Comparison of ENCODE assay signal across 11 cellular contexts in genomic region chr2:218407717-218408116, GRCh38. TPM values are rescaled to one million over a fixed set of nuclear protein-coding genes. Genes with fewer than 3 reads are reported as not detected.
A peak's percentile ranks its signal among the peaks of the same experiment; 100 is the strongest.
DNase-seq lines count a peak whose midpoint lies in the region; ATAC-seq and TF ChIP-seq lines count a peak whose summit lies in the region.
"Had no signal": no experiment of that assay in that cellular context is flagged by ENCODE, and none has a peak within 500 bp of the region (broad histone marks: within the 10 kb centered on the region; RNA-seq: fewer than 3 reads in every experiment).

No MANE protein-coding gene starts in this region.

- no peaks in the 10 kb centered on the region for H3K79me2 ChIP-seq in GM23338 (replicated peaks; ENCODE audit: insufficient read depth)
- H3K79me2 ChIP-seq in OCI-LY7 (ENCODE audit: insufficient read depth, low read depth, low read length) = no peaks in the 10 kb centered on the region
- H3K79me2 ChIP-seq in hepatocyte = peaks cover 4% of the 10 kb centered on the region

- TF ChIP-seq CTCF in GM23338 (conservative IDR thresholded peaks at IDR 0.05; ENCODE audit: low read depth in 2 of 2) (no peak), OCI-LY7 (conservative IDR thresholded peaks at IDR 0.05; ENCODE audit: low read length) (no peak), hepatocyte (IDR thresholded peaks at IDR 0.05; ENCODE audit: poor library complexity) (no peak), coronary artery (IDR thresholded peaks at IDR 0.05) (no peak)

- WGBS in hepatocyte (ENCODE audit: low lambda C conversion rate, missing lambda C conversion rate) = 90% methylated on average over 8 of the region's 8 CpGs

- no peaks in the 10 kb centered on the region for H3K9me3 Mint-ChIP-seq in GM23338
- no peaks in the 10 kb centered on the region for H3K9me3 Mint-ChIP-seq in stimulated activated naive B cell treated with anti-CD40 and anti-IgM and Interleukin-4, amounts not matched to agents 10 μg/mL and 1 μg/mL and 100 μg/mL, for 72 hours
- H3K9me3 Mint-ChIP-seq: memory B cell had no signal

- ATAC-seq in GM23338 (no peak), HG03520 (IDR thresholded peaks at IDR 0.05; ENCODE audit: unreplicated experiment) (no peak)
- ATAC-seq in stimulated activated naive B cell treated with anti-CD40 and anti-IgM and Interleukin-4, amounts not matched to agents 10 μg/mL and 1 μg/mL and 100 μg/mL, for 72 hours (replicated peaks) = no peak

- H3K9me3 ChIP-seq in OCI-LY7 (ENCODE audit: low read length) = no peaks in the 10 kb centered on the region
- H3K9me3 ChIP-seq in hepatocyte (ENCODE audit: low read depth) = no peaks in the 10 kb centered on the region

- H3K27me3 Mint-ChIP-seq in GM23338 (ENCODE audit: insufficient read depth, low read depth, poor library complexity) = peaks cover 5% of the 10 kb centered on the region
- no peaks in the 10 kb centered on the region for H3K27me3 Mint-ChIP-seq in stimulated activated naive B cell treated with anti-CD40 and anti-IgM and Interleukin-4, amounts not matched to agents 10 μg/mL and 1 μg/mL and 100 μg/mL, for 72 hours
- H3K27me3 Mint-ChIP-seq: memory B cell had no signal

- H3K27me3 ChIP-seq in GM23338 (ENCODE audit: insufficient read depth) (no peaks in the 10 kb centered on the region), hepatocyte (no peaks in the 10 kb centered on the region)
- H3K27me3 ChIP-seq: brain microvascular endothelial cell had no signal

- peaks cover 22% of the 10 kb centered on the region for H3K4me1 Mint-ChIP-seq in GM23338
- H3K4me1 Mint-ChIP-seq in stimulated activated naive B cell treated with anti-CD40 and anti-IgM and Interleukin-4, amounts not matched to agents 10 μg/mL and 1 μg/mL and 100 μg/mL, for 72 hours = peaks cover 36 to 55% of the 10 kb centered on the region in 2 donors

- H3K36me3 ChIP-seq in GM23338 (ENCODE audit: insufficient read depth) (no peaks in the 10 kb centered on the region), OCI-LY7 (ENCODE audit: insufficient read depth, low read length) (peaks cover 27% of the 10 kb centered on the region; the same call in 1 of the 2 replicates), hepatocyte (replicated peaks; ENCODE audit: insufficient read depth, low read depth) (no peaks in the 10 kb centered on the region)

- H3K4me2 ChIP-seq in GM23338 (peak overlapping the region; percentile 90), OCI-LY7 (ENCODE audit: low read length) (no peak overlapping the region), hepatocyte (peak overlapping the region; percentile 82)

- intact Hi-C loops in OCI-LY7 (cut with micrococcal nuclease; ENCODE audit: unreplicated experiment) = loop anchor here (2.0 kb wide), 1 partner anchor 241 kb away; no protein-coding TSS in a partner anchor

- H3K27ac ChIP-seq in GM23338 (ENCODE audit: low read depth) (no peak overlapping the region), OCI-LY7 (ENCODE audit: low read depth, low read length, poor library complexity, severe bottlenecking) (no peak overlapping the region), hepatocyte (peak overlapping the region; percentile 88), coronary artery (no peak overlapping the region)

- no peak for DNase-seq in GM23338 (ENCODE audit: low spot score)
- peak; percentile 9 for DNase-seq in OCI-LY7 (ENCODE audit: low spot score)
- DNase-seq in hepatocyte (ENCODE audit: low spot score) = no peak
- DNase-seq in stimulated activated naive B cell treated with anti-CD40 and anti-IgM and Interleukin-4, amounts not matched to agents 10 μg/mL and 1 μg/mL and 100 μg/mL, for 72 hours = no peak
- no peak for DNase-seq in NCI-H510A (lab: John Stamatoyannopoulos, UW)
- no peak for DNase-seq in coronary artery (ENCODE audit: low spot score)
- DNase-seq: NCI-H1048, retina had no signal

- H4K20me1 ChIP-seq in GM23338 (replicated peaks; ENCODE audit: insufficient read depth) = no peaks in the 10 kb centered on the region
- no peaks in the 10 kb centered on the region for H4K20me1 ChIP-seq in OCI-LY7 (ENCODE audit: insufficient read depth, low read length)
- H4K20me1 ChIP-seq in hepatocyte (ENCODE audit: insufficient read depth, poor library complexity, severe bottlenecking) = no peaks in the 10 kb centered on the region

- CTCF ChIA-PET in OCI-LY7 (lab: Charles Lee; ENCODE audit: unreplicated experiment) = no interaction called here

- peaks cover 17% of the 10 kb centered on the region for H3F3A ChIP-seq in GM23338 (replicated peaks; ENCODE audit: low read depth)

- H2AFZ ChIP-seq in GM23338 (peak overlapping the region; percentile 76; the same call in 1 of the 2 replicates), OCI-LY7 (ENCODE audit: low read length) (no peak overlapping the region), hepatocyte (no peak overlapping the region)

- H3K4me1 ChIP-seq in GM23338 (ENCODE audit: insufficient read depth) = peaks cover 27% of the 10 kb centered on the region
- H3K4me1 ChIP-seq in OCI-LY7 (ENCODE audit: insufficient read depth, low read length, poor library complexity, severe bottlenecking) = peaks cover 47% of the 10 kb centered on the region
- H3K4me1 ChIP-seq in hepatocyte (ENCODE audit: insufficient read depth) = peaks cover 38% of the 10 kb centered on the region

- H3K4me3 ChIP-seq in GM23338 = no peak overlapping the region
- H3K4me3 ChIP-seq in OCI-LY7 (ENCODE audit: low read depth, low read length, poor library complexity, severe bottlenecking) = no peak overlapping the region
- H3K4me3 ChIP-seq in hepatocyte = no peak overlapping the region
- no peak overlapping the region for H3K4me3 ChIP-seq in coronary artery

- no peaks in the 10 kb centered on the region for H3K9me2 ChIP-seq in GM23338 (ENCODE audit: insufficient read depth)
- H3K9me2 ChIP-seq in OCI-LY7 (ENCODE audit: insufficient read depth, low read length) = no peaks in the 10 kb centered on the region
- no peaks in the 10 kb centered on the region for H3K9me2 ChIP-seq in hepatocyte (replicated peaks; ENCODE audit: insufficient read depth)

- no peak overlapping the region for H3K27ac Mint-ChIP-seq in GM23338
- H3K27ac Mint-ChIP-seq in stimulated activated naive B cell treated with anti-CD40 and anti-IgM and Interleukin-4, amounts not matched to agents 10 μg/mL and 1 μg/mL and 100 μg/mL, for 72 hours = peak overlapping the region; percentile 56
- H3K27ac Mint-ChIP-seq: memory B cell had no signal

- peaks cover 12% of the 10 kb centered on the region for H3K36me3 Mint-ChIP-seq in GM23338 (ENCODE audit: low read depth)
- H3K36me3 Mint-ChIP-seq in stimulated activated naive B cell treated with anti-CD40 and anti-IgM and Interleukin-4, amounts not matched to agents 10 μg/mL and 1 μg/mL and 100 μg/mL, for 72 hours = peaks cover 15 to 18% of the 10 kb centered on the region in 2 donors

- no TSS peak for BruUV-seq in OCI-LY7 (replicated peaks; lab: Mats Ljungman, UMichigan)

- POLR2A ChIA-PET in OCI-LY7 (lab: Charles Lee) = no interaction called here

- no peak overlapping the region for H3K4me3 Mint-ChIP-seq in GM23338
- no peak overlapping the region for H3K4me3 Mint-ChIP-seq in stimulated activated naive B cell treated with anti-CD40 and anti-IgM and Interleukin-4, amounts not matched to agents 10 μg/mL and 1 μg/mL and 100 μg/mL, for 72 hours

TF ChIP-seq in GM23338, 12 proteins besides CTCF, POLR2A, EP300 and RAD21 (continues in another document):
- TF ChIP-seq JUNB (IDR thresholded peaks at IDR 0.05; ENCODE audit: unreplicated experiment) (no peak), STAT1 (IDR thresholded peaks at IDR 0.05; ENCODE audit: unreplicated experiment) (no peak), ZNF114 (CRISPR knock-in tag; IDR thresholded peaks at IDR 0.05) (no peak), CREB1 (CRISPR knock-in tag; IDR thresholded peaks at IDR 0.05; ENCODE audit: low read depth) (no peak), POLR2AphosphoS5 (IDR thresholded peaks at IDR 0.05; ENCODE audit: low read depth) (no peak)

RNA-seq across cellular contexts. Expression of gene CTDSP1, which starts 8.0 kb away (rescaled TPM):
- total RNA-seq in GM23338 (2014; rRNA removed; shearing (Covaris generic)) = 14.8 and 21.8 TPM in 2 replicates
- polyA plus RNA-seq in GM23338 (2016; fragmentation: Nextera tagmentation; extraction: Ambion mirVana) (6.7 and 6.9 TPM in 2 replicates), hepatocyte (48.4 and 53.1 TPM in 2 replicates)
- total RNA-seq in OCI-LY7 (2014; rRNA removed; shearing (Covaris generic)) = 74.0 and 95.3 TPM in 2 replicates
- total RNA-seq in OCI-LY7 (2022) (140 and 152 TPM in 2 replicates), hepatocyte (124 and 142 TPM in 2 replicates)

RNA-seq across cellular contexts. Expression of gene VIL1, which starts 11.2 kb away (rescaled TPM):
- 5.9 and 9.2 TPM in 2 replicates for total RNA-seq in GM23338 (2014; rRNA removed; shearing (Covaris generic))
- polyA plus RNA-seq in GM23338 (2016; fragmentation: Nextera tagmentation; extraction: Ambion mirVana) (2.3 and 3.5 TPM in 2 replicates), hepatocyte (151 and 160 TPM in 2 replicates)
- total RNA-seq in OCI-LY7 (2014; rRNA removed; shearing (Covaris generic)) = 0.47 TPM in 1 of 2 replicates, not detected in the other
- total RNA-seq in OCI-LY7 (2022) (not detected in 2 replicates), hepatocyte (218 and 261 TPM in 2 replicates)

RNA-seq across cellular contexts. Expression of gene SLC11A1, which starts 25.6 kb away (rescaled TPM):
- total RNA-seq in GM23338 (2014; rRNA removed; shearing (Covaris generic)) = 0.89 TPM in 1 of 2 replicates, not detected in the other
- 0.16 and 0.31 TPM in 2 replicates for polyA plus RNA-seq in GM23338 (2016; fragmentation: Nextera tagmentation; extraction: Ambion mirVana)
- 0.31 and 0.57 TPM in 2 replicates for total RNA-seq in OCI-LY7 (2014; rRNA removed; shearing (Covaris generic))
- total RNA-seq in OCI-LY7 (2022) = 0.59 and 0.78 TPM in 2 replicates
- 0.60 and 0.72 TPM in 2 replicates for total RNA-seq in hepatocyte
- polyA plus RNA-seq in hepatocyte = 0.74 and 1.2 TPM in 2 replicates

RNA-seq across cellular contexts. Expression of gene CATIP, which starts 51.1 kb away (rescaled TPM):
- total RNA-seq in GM23338 (2014; rRNA removed; shearing (Covaris generic)) = not detected in 2 replicates
- 0.15 and 0.23 TPM in 2 replicates for polyA plus RNA-seq in GM23338 (2016; fragmentation: Nextera tagmentation; extraction: Ambion mirVana)
- not detected in 2 replicates for total RNA-seq in OCI-LY7 (2014; rRNA removed; shearing (Covaris generic))
- not detected in 2 replicates for total RNA-seq in OCI-LY7 (2022)
- total RNA-seq in hepatocyte = 0.33 TPM in 1 of 2 replicates, not detected in the other
- polyA plus RNA-seq in hepatocyte = 0.39 and 0.70 TPM in 2 replicates

Comparison
In these comparisons a context has a peak if more than half of its experiments do, and no peak if none do; other contexts are left out.
1. RNA of gene VIL1, which starts 11.2 kb away (total RNA-seq): 218 to 261 TPM in hepatocyte; 5.9 to 9.2 TPM in GM23338 and 0.47 TPM in OCI-LY7; every median in the first group is over 10 times any median in the second.